ENCODE assay signal across 1 cellular context in the genomic region with DNA sequence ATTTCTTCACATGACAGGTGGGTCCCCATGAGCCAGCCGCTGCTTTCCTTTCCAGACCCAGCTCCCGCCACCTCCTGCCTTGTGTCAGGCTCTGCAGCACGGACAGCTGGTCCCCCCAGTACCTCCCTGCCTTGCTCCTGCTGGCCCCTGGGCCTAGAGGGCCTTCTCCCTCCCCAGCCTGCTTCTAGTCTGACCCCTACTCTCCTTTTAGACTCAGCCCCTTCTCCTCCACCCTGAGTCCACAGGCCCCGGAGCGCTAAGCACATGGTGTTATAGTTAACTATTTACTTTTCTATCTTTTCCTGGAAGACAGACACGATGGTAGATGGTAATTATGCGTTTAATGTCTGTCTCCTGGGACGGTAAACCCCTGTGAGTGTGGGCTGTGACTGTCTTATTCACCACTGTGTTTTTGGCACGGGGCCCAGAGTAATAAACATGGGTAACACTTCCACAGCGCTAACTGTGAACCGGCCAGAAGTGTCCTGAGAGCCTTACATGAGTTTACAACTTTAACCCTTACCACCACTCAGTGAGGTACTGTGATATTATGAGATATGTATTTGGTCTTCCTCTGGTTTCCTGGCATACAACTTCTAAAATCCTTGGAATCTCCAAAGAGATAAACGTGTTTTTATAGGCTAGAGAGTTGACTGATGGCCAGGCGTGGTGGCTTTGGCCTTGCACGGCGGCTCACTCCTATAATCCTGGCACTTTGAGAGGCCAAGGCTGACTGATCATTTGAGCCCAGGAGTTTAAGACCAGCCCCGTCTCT.
TF ChIP-seq lines count a peak whose summit lies in the region.

No MANE protein-coding gene starts in this region.

TF ChIP-seq in WTC11, 78 proteins besides CTCF, POLR2A, EP300 and RAD21 (continued from another document):
- TF ChIP-seq MLX (CRISPR knock-in tag; IDR thresholded peaks at IDR 0.05) (no peak), IRF2 (CRISPR knock-in tag; IDR thresholded peaks at IDR 0.05; ENCODE audit: borderline replicate concordance, low read depth) (no peak)
